ENCODE assay signal across 25 cellular contexts in genomic region chr3:53808496-53808895, GRCh38. TPM values are rescaled to one million over a fixed set of nuclear protein-coding genes. Genes with fewer than 3 reads are reported as not detected.
"Had no signal": no experiment of that assay in that cellular context is flagged by ENCODE, and none has a peak within 500 bp of the region (broad histone marks: within the 10 kb centered on the region; RNA-seq: fewer than 3 reads in every experiment).

No MANE protein-coding gene starts in this region.

- H3K27me3 ChIP-seq: adrenal gland, ascending aorta, brain microvascular endothelial cell, dorsolateral prefrontal cortex, esophagus muscularis mucosa, hepatocyte had no signal

- H3K9me3 ChIP-seq: adrenal gland, ascending aorta, esophagus muscularis mucosa had no signal

- H3K4me3 Mint-ChIP-seq: activated CD8-positive, alpha-beta memory T cell treated with anti-CD3 and anti-CD28 coated beads, Interleukin-2, amount 10 ng/mL, durations not matched to agents 7 days and 5 days; activated naive CD8-positive, alpha-beta T cell; activated T-helper 1 cell treated with anti-CD3 and anti-CD28 coated beads, Interleukin-12 subunit alpha, Interleukin-12 subunit beta, Interleukin-2, Interleukin-4 antibody, amounts not matched to agents 30 ng/mL and 10 ng/mL and 1 ng/mL, durations not matched to agents 14 hours and 24 hours and 36 hours; effector memory CD8-positive, alpha-beta T cell; natural killer cell; T-helper 17 cell had no signal

- H3K27ac ChIP-seq: adrenal gland, ascending aorta, brain microvascular endothelial cell, esophagus muscularis mucosa, hepatocyte, parathyroid adenoma had no signal

- DNase-seq: activated CD4-positive, alpha-beta T cell treated with anti-CD3 and anti-CD28 coated beads for 4 hours; activated CD4-positive, alpha-beta T cell treated with anti-CD3 and anti-CD28 coated beads, Interleukin-2, amount 50 U/mL, for 48 hours; activated CD4-positive, CD25-positive, alpha-beta regulatory T cell; activated CD8-positive, alpha-beta memory T cell treated with anti-CD3 and anti-CD28 coated beads, Interleukin-2, amount 10 ng/mL, durations not matched to agents 7 days and 5 days; activated naive CD4-positive, alpha-beta T cell; brain microvascular endothelial cell; central memory CD4-positive, alpha-beta T cell; dorsolateral prefrontal cortex; effector memory CD8-positive, alpha-beta T cell; glutamatergic neuron; left ventricle myocardium superior; mammary epithelial cell; midbrain; natural killer cell; stimulated activated CD4-positive, alpha-beta T cell treated with anti-CD3 and anti-CD28 coated beads, Interleukin-4, amount 100 ng/mL, for 1 hour; stimulated activated naive CD4-positive, alpha-beta T cell; SW 1271; T-helper 17 cell had no signal

- H3K27me3 Mint-ChIP-seq: activated naive CD8-positive, alpha-beta T cell had no signal

- H3K4me1 ChIP-seq: parathyroid adenoma had no signal

- H3K9ac ChIP-seq: parathyroid adenoma had no signal

- H3K9me3 Mint-ChIP-seq: activated T-helper 1 cell treated with anti-CD3 and anti-CD28 coated beads, Interleukin-12 subunit alpha, Interleukin-12 subunit beta, Interleukin-2, Interleukin-4 antibody, amounts not matched to agents 30 ng/mL and 10 ng/mL and 1 ng/mL, durations not matched to agents 14 hours and 24 hours and 36 hours; effector memory CD8-positive, alpha-beta T cell; natural killer cell had no signal

- H3K36me3 ChIP-seq: ascending aorta, brain microvascular endothelial cell, esophagus muscularis mucosa had no signal

- H3K4me3 ChIP-seq: adrenal gland, ascending aorta, dorsolateral prefrontal cortex, esophagus muscularis mucosa, hepatocyte had no signal

- H3K27ac Mint-ChIP-seq: activated CD8-positive, alpha-beta memory T cell treated with anti-CD3 and anti-CD28 coated beads, Interleukin-2, amount 10 ng/mL, durations not matched to agents 7 days and 5 days; activated naive CD8-positive, alpha-beta T cell; activated T-helper 1 cell treated with anti-CD3 and anti-CD28 coated beads, Interleukin-12 subunit alpha, Interleukin-12 subunit beta, Interleukin-2, Interleukin-4 antibody, amounts not matched to agents 30 ng/mL and 10 ng/mL and 1 ng/mL, durations not matched to agents 14 hours and 24 hours and 36 hours; effector memory CD8-positive, alpha-beta T cell; natural killer cell; T-helper 17 cell had no signal

- H3K36me3 Mint-ChIP-seq: activated CD8-positive, alpha-beta memory T cell treated with anti-CD3 and anti-CD28 coated beads, Interleukin-2, amount 10 ng/mL, durations not matched to agents 7 days and 5 days; activated naive CD8-positive, alpha-beta T cell; natural killer cell had no signal

- H3K4me1 Mint-ChIP-seq: activated CD8-positive, alpha-beta memory T cell treated with anti-CD3 and anti-CD28 coated beads, Interleukin-2, amount 10 ng/mL, durations not matched to agents 7 days and 5 days; natural killer cell; T-helper 17 cell had no signal

RNA-seq across cellular contexts. Expression of gene IL17RB, which starts 37.9 kb away (rescaled TPM):
- total RNA-seq: ascending aorta had no signal
